1 cellular context compared by ENCODE assay signal in genomic region chr10:96770987-96771386, GRCh38.
TF ChIP-seq lines count a peak whose summit lies in the region.

No MANE protein-coding gene starts in this region.

TF ChIP-seq in GM12878, 131 proteins besides CTCF, POLR2A, EP300 and RAD21 (continued from another document):
- peak; percentile 73; the same call in 1 of the 2 replicates for TF ChIP-seq ZNF592 (IDR thresholded peaks at IDR 0.05)
- TF ChIP-seq, protein P1, sequence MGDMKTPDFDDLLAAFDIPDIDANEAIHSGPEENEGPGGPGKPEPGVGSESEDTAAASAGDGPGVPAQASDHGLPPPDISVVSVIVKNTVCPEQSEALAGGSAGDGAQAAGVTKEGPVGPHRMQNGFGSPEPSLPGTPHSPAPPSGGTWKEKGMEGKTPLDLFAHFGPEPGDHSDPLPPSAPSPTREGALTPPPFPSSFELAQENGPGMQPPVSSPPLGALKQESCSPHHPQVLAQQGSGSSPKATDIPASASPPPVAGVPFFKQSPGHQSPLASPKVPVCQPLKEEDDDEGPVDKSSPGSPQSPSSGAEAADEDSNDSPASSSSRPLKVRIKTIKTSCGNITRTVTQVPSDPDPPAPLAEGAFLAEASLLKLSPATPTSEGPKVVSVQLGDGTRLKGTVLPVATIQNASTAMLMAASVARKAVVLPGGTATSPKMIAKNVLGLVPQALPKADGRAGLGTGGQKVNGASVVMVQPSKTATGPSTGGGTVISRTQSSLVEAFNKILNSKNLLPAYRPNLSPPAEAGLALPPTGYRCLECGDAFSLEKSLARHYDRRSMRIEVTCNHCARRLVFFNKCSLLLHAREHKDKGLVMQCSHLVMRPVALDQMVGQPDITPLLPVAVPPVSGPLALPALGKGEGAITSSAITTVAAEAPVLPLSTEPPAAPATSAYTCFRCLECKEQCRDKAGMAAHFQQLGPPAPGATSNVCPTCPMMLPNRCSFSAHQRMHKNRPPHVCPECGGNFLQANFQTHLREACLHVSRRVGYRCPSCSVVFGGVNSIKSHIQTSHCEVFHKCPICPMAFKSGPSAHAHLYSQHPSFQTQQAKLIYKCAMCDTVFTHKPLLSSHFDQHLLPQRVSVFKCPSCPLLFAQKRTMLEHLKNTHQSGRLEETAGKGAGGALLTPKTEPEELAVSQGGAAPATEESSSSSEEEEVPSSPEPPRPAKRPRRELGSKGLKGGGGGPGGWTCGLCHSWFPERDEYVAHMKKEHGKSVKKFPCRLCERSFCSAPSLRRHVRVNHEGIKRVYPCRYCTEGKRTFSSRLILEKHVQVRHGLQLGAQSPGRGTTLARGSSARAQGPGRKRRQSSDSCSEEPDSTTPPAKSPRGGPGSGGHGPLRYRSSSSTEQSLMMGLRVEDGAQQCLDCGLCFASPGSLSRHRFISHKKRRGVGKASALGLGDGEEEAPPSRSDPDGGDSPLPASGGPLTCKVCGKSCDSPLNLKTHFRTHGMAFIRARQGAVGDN (IDR thresholded peaks at IDR 0.05), result peak; percentile 74
- TF ChIP-seq RFX5 (IDR thresholded peaks at IDR 0.05; ENCODE audit: low read depth, low read length), result no peak
